ENCODE assay signal across 6 cellular contexts in genomic region chr17:48945261-48945651, GRCh38. TPM values are rescaled to one million over a fixed set of nuclear protein-coding genes. Genes with fewer than 3 reads are reported as not detected.
DNase-seq lines count a peak whose midpoint lies in the region; ATAC-seq and TF ChIP-seq lines count a peak whose summit lies in the region.
"Not testable (repeated sequence)": the region's sequence is repeated elsewhere in the genome, so short reads cannot be mapped to it uniquely, and the experiment has no call there.

No MANE protein-coding gene starts in this region.

- not testable (repeated sequence) for H3K27me3 Mint-ChIP-seq in CD4-positive, CD25-positive, alpha-beta regulatory T cell; activated naive CD8-positive, alpha-beta T cell

- peaks cover 12% of the 10 kb centered on the region for H3K36me3 ChIP-seq in CD4-positive, CD25-positive, alpha-beta regulatory T cell (ENCODE audit: control insufficient read depth, insufficient read depth, low read length)
- H3K36me3 ChIP-seq in OCI-LY1 (ENCODE audit: insufficient read depth, low read length) (peaks cover 13% of the 10 kb centered on the region), mesodermal cell (ENCODE audit: control insufficient read depth, insufficient read depth, low read length) (peaks cover 30% of the 10 kb centered on the region), spleen (peaks cover 0 to 25% (median 8%) of the 10 kb centered on the region in 6 donors)

- H3K9me3 ChIP-seq in CD4-positive, CD25-positive, alpha-beta regulatory T cell (ENCODE audit: control insufficient read depth in 2 of 2, low read length in 2 of 2); OCI-LY1 (ENCODE audit: low read length); mesodermal cell (ENCODE audit: control insufficient read depth, low read length); spleen: not testable (repeated sequence)

- H3K79me2 ChIP-seq in OCI-LY1 (ENCODE audit: insufficient read depth, low read length) = peaks cover 10% of the 10 kb centered on the region

- H3K36me3 Mint-ChIP-seq in CD4-positive, CD25-positive, alpha-beta regulatory T cell; activated naive CD8-positive, alpha-beta T cell: not testable (repeated sequence)

- peaks cover 0 to 27% (median 12%) of the 10 kb centered on the region in 4 donors for H3K4me1 Mint-ChIP-seq in CD4-positive, CD25-positive, alpha-beta regulatory T cell
- H3K4me1 Mint-ChIP-seq in activated naive CD8-positive, alpha-beta T cell (ENCODE audit: low read depth) = peaks cover 12% of the 10 kb centered on the region

- ATAC-seq in CD4-positive, CD25-positive, alpha-beta regulatory T cell (ENCODE audit: low read depth in 2 of 2) = not testable (repeated sequence)

- H3K9ac ChIP-seq in OCI-LY1 (ENCODE audit: low read length) = peak overlapping the region; percentile 88

- H3K4me2 ChIP-seq in OCI-LY1 (ENCODE audit: low read length) = peak overlapping the region; percentile 99

- H3K27ac Mint-ChIP-seq in CD4-positive, CD25-positive, alpha-beta regulatory T cell = peak overlapping the region; percentile 86 to 98 (median 96)
- H3K27ac Mint-ChIP-seq in activated naive CD8-positive, alpha-beta T cell = peak overlapping the region; percentile 93

- H4K20me1 ChIP-seq in OCI-LY1 (ENCODE audit: insufficient read depth, low read length) = not testable (repeated sequence)

- H3K27me3 ChIP-seq in CD4-positive, CD25-positive, alpha-beta regulatory T cell (ENCODE audit: control insufficient read depth, insufficient read depth, low read length); OCI-LY1 (ENCODE audit: insufficient read depth, low read length); spleen (replicated peaks in 1 of 7): not testable (repeated sequence)

- TF ChIP-seq POLR2A in spleen (IDR thresholded peaks at IDR 0.05) = not testable (repeated sequence)

- H3K4me3 Mint-ChIP-seq in CD4-positive, CD25-positive, alpha-beta regulatory T cell = peak overlapping the region; percentile 96 to 99 (median 97)
- peak overlapping the region; percentile 99 for H3K4me3 Mint-ChIP-seq in activated naive CD8-positive, alpha-beta T cell

- peak overlapping the region; percentile 87 for H3K4me3 ChIP-seq in CD4-positive, CD25-positive, alpha-beta regulatory T cell (ENCODE audit: low read depth, low read length)
- H3K4me3 ChIP-seq in OCI-LY1 (ENCODE audit: low read depth, low read length, poor library complexity, severe bottlenecking) (peak overlapping the region; percentile 89), epithelial cell of proximal tubule (ENCODE audit: low read depth, low read length) (peak overlapping the region; percentile 67), mesodermal cell (ENCODE audit: extremely low read depth, insufficient read depth, low read length, poor library complexity, severe bottlenecking) (peak overlapping the region; percentile 69), spleen (peak overlapping the region; percentile 74 to 86 (median 80))

- TF ChIP-seq CTCF in OCI-LY1 (IDR thresholded peaks at IDR 0.05; ENCODE audit: low read length); epithelial cell of proximal tubule (conservative IDR thresholded peaks at IDR 0.05; ENCODE audit: low read depth, low read length); spleen (IDR thresholded peaks at IDR 0.05 in 8 of 11, conservative IDR thresholded peaks at IDR 0.05 in 3 of 11): not testable (repeated sequence)

- not testable (repeated sequence) for H3K27ac ChIP-seq in CD4-positive, CD25-positive, alpha-beta regulatory T cell (ENCODE audit: insufficient read depth, low read length, poor library complexity, severe bottlenecking)
- H3K27ac ChIP-seq in OCI-LY1 (ENCODE audit: low read depth, low read length, poor library complexity, severe bottlenecking) = peak overlapping the region; percentile 82
- peak overlapping the region; percentile 87 for H3K27ac ChIP-seq in mesodermal cell (ENCODE audit: low read depth, low read length, severe bottlenecking)
- peak overlapping the region; percentile 87 to 96 (median 92) for H3K27ac ChIP-seq in spleen

- intact Hi-C loops in spleen (cut with DNase I; ENCODE audit: low total_unique reads) = not testable (repeated sequence)

- not testable (repeated sequence) for DNase-seq in CD4-positive, CD25-positive, alpha-beta regulatory T cell; epithelial cell of proximal tubule (ENCODE audit: low read depth); spleen

- H3F3A ChIP-seq in OCI-LY1 (ENCODE audit: insufficient read depth, low read length) = not testable (repeated sequence)

- H3K9me3 Mint-ChIP-seq in CD4-positive, CD25-positive, alpha-beta regulatory T cell; activated naive CD8-positive, alpha-beta T cell (ENCODE audit: low read depth): not testable (repeated sequence)

- 90 to 97% methylated on average over 7 to 12 of the region's 16 CpGs for WGBS in mesodermal cell (ENCODE audit: insufficient coverage in 2 of 2), 2 experiments
- 91 to 97% (median 93%) methylated on average over 16 of the region's 16 CpGs for WGBS in spleen, 5 donors

- H3K4me1 ChIP-seq in CD4-positive, CD25-positive, alpha-beta regulatory T cell (ENCODE audit: control insufficient read depth, insufficient read depth, low read length, poor library complexity, severe bottlenecking) = peaks cover 23% of the 10 kb centered on the region
- H3K4me1 ChIP-seq in OCI-LY1 (ENCODE audit: insufficient read depth, low read length, severe bottlenecking) (peaks cover 24% of the 10 kb centered on the region), spleen (peaks cover 12 to 38% (median 29%) of the 10 kb centered on the region in 6 donors)
- not testable (repeated sequence) for H3K4me1 ChIP-seq in mesodermal cell (ENCODE audit: control insufficient read depth, insufficient read depth, low read length, poor library complexity, severe bottlenecking)

- 0 out of 2 replicates have a peak overlapping the region, but pooled peaks have one; percentile 25 for H2AFZ ChIP-seq in OCI-LY1 (ENCODE audit: low read length)

- not testable (repeated sequence) for H3K9me2 ChIP-seq in OCI-LY1 (ENCODE audit: low read depth, low read length)

RNA-seq across cellular contexts. Expression of gene SNF8, which starts 0.6 kb away (rescaled TPM):
- 70.3 TPM for total RNA-seq in CD4-positive, CD25-positive, alpha-beta regulatory T cell
- polyA plus RNA-seq in CD4-positive, CD25-positive, alpha-beta regulatory T cell = 100 to 1,000 TPM; 107 to 125 (median 120) TPM
- total RNA-seq in epithelial cell of proximal tubule = 110 and 143 TPM in 2 replicates
- 163 TPM for polyA plus RNA-seq in mesodermal cell (2013, experiment 1 of 2)
- 133 TPM for polyA plus RNA-seq in mesodermal cell (2013, experiment 2 of 2)
- 10 to 100 TPM; 55.9 to 83.5 (median 67.7) TPM for total RNA-seq in spleen
- 100 to 1,000 TPM in 2 of 3 donors, 10 to 100 TPM in 1; 99.6 to 129 (median 104) TPM for polyA plus RNA-seq in spleen

RNA-seq across cellular contexts. Expression of gene GIP, which starts 23.1 kb away (rescaled TPM):
- not detected for total RNA-seq in CD4-positive, CD25-positive, alpha-beta regulatory T cell
- not detected for polyA plus RNA-seq in CD4-positive, CD25-positive, alpha-beta regulatory T cell
- not detected in 2 replicates for total RNA-seq in epithelial cell of proximal tubule
- polyA plus RNA-seq in mesodermal cell (2013, experiment 1 of 2) = 0.77 TPM
- polyA plus RNA-seq in mesodermal cell (2013, experiment 2 of 2) = 1.3 TPM
- not detected for total RNA-seq in spleen
- polyA plus RNA-seq in spleen = not detected

RNA-seq across cellular contexts. Expression of gene UBE2Z, which starts 37.0 kb away (rescaled TPM):
- 98.3 TPM for total RNA-seq in CD4-positive, CD25-positive, alpha-beta regulatory T cell
- 10 to 100 TPM; 59.2 to 70.7 (median 66.6) TPM for polyA plus RNA-seq in CD4-positive, CD25-positive, alpha-beta regulatory T cell
- total RNA-seq in epithelial cell of proximal tubule = 71.0 and 78.9 TPM in 2 replicates
- 73.5 TPM for polyA plus RNA-seq in mesodermal cell (2013, experiment 1 of 2)
- 57.8 TPM for polyA plus RNA-seq in mesodermal cell (2013, experiment 2 of 2)
- total RNA-seq in spleen = 10 to 100 TPM; 72.9 to 94.9 (median 83.1) TPM
- polyA plus RNA-seq in spleen = 10 to 100 TPM; 33.6 to 51.5 (median 34.8) TPM

RNA-seq across cellular contexts. Expression of gene IGF2BP1, which starts 51.9 kb away (rescaled TPM):
- not detected for total RNA-seq in CD4-positive, CD25-positive, alpha-beta regulatory T cell
- polyA plus RNA-seq in CD4-positive, CD25-positive, alpha-beta regulatory T cell = not detected
- 9.0 and 15.7 TPM in 2 replicates for total RNA-seq in epithelial cell of proximal tubule
- polyA plus RNA-seq in mesodermal cell (2013, experiment 1 of 2) = 132 TPM
- 126 TPM for polyA plus RNA-seq in mesodermal cell (2013, experiment 2 of 2)
- total RNA-seq in spleen = not detected
- polyA plus RNA-seq in spleen = under 1 TPM in 1 of 3 donors, not detected in 2; 0.17 TPM

RNA-seq across cellular contexts. Expression of gene ATP5MC1, which starts 52.7 kb away (rescaled TPM):
- total RNA-seq in CD4-positive, CD25-positive, alpha-beta regulatory T cell = 20.2 TPM
- polyA plus RNA-seq in CD4-positive, CD25-positive, alpha-beta regulatory T cell = 100 to 1,000 TPM; 121 to 162 (median 146) TPM
- total RNA-seq in epithelial cell of proximal tubule (142 and 205 TPM in 2 replicates), spleen (10 to 100 TPM; 36.0 to 85.3 (median 49.1) TPM)
- polyA plus RNA-seq in mesodermal cell (2013, experiment 1 of 2) = 104 TPM
- 88.2 TPM for polyA plus RNA-seq in mesodermal cell (2013, experiment 2 of 2)
- 100 to 1,000 TPM; 175 to 269 (median 195) TPM for polyA plus RNA-seq in spleen
